Comparison of ENCODE assay signal across 18 cellular contexts in genomic region chr1:147534386-147534785, GRCh38. TPM values are rescaled to one million over a fixed set of nuclear protein-coding genes. Genes with fewer than 3 reads are reported as not detected.
DNase-seq lines count a peak whose midpoint lies in the region; ATAC-seq, FAIRE-seq and TF ChIP-seq lines count a peak whose summit lies in the region.
"Had no signal": no experiment of that assay in that cellular context is flagged by ENCODE, and none has a peak within 500 bp of the region (broad histone marks: within the 10 kb centered on the region; RNA-seq: fewer than 3 reads in every experiment).

No MANE protein-coding gene starts in this region.

- no peak overlapping the region for H2AK5ac ChIP-seq in mesendoderm (ENCODE audit: low read length)

- no peak for DNase-seq in astrocyte (ENCODE audit: low read depth)
- DNase-seq in mesendoderm: peak; percentile 44
- DNase-seq in NCI-H1092 treated with DMSO at 0.1 percent for 48 hours (lab: John Stamatoyannopoulos, UW): no peak
- no peak for DNase-seq in AG20443 (ENCODE audit: low spot score)
- no peak for DNase-seq in H54 (ENCODE audit: insufficient read length, low spot score)
- DNase-seq: activated CD4-positive, CD25-positive, alpha-beta regulatory T cell; activated CD8-positive, alpha-beta memory T cell treated with anti-CD3 and anti-CD28 coated beads for 24 hours; aorta; HFFc6; NCI-H1048; NCI-H2171; stimulated activated CD4-positive, alpha-beta T cell treated with anti-CD3 and anti-CD28 coated beads, Interleukin-4, amount 100 ng/mL, for 1 hour had no signal

- no peak overlapping the region for H3K4ac ChIP-seq in mesendoderm (ENCODE audit: low read depth, low read length)

- H3K4me1 Mint-ChIP-seq in astrocyte (ENCODE audit: low read depth, unreplicated experiment): peaks cover 20% of the 10 kb centered on the region

- H3K4me3 ChIP-seq in BLaER1 (peak overlapping the region; percentile 13; the same call in 1 of the 2 replicates), KMS-11 (IDR thresholded peaks at IDR 0.05; ENCODE audit: insufficient read depth, low read depth, low read length) (peak overlapping the region; percentile 30), astrocyte (ENCODE audit: insufficient read depth, low read depth, low read length) (no peak overlapping the region), mesendoderm (ENCODE audit: low read length) (no peak overlapping the region)

- H3K36me3 ChIP-seq in BLaER1: no peaks in the 10 kb centered on the region
- H3K36me3 ChIP-seq in KMS-11 (ENCODE audit: insufficient read depth): no peaks in the 10 kb centered on the region
- H3K36me3 ChIP-seq in astrocyte (ENCODE audit: insufficient read depth, low read length): no peaks in the 10 kb centered on the region
- H3K36me3 ChIP-seq in mesendoderm (ENCODE audit: control insufficient read depth, insufficient read depth, low read length): no peaks in the 10 kb centered on the region

- peak overlapping the region; percentile 18; the same call in 1 of the 2 replicates for H3K9ac ChIP-seq in BLaER1
- no peak overlapping the region for H3K9ac ChIP-seq in KMS-11
- H3K9ac ChIP-seq in astrocyte (ENCODE audit: low read length): no peak overlapping the region
- no peak overlapping the region for H3K9ac ChIP-seq in mesendoderm (ENCODE audit: low read length)

- H3K9me3 ChIP-seq in BLaER1 (no peaks in the 10 kb centered on the region), astrocyte (ENCODE audit: insufficient read depth, low read depth, low read length) (no peaks in the 10 kb centered on the region)

- H4K5ac ChIP-seq in mesendoderm (ENCODE audit: low read length): no peak overlapping the region

- H3K27me3 Mint-ChIP-seq in astrocyte (ENCODE audit: low read depth, unreplicated experiment): peaks cover 4% of the 10 kb centered on the region
- H3K27me3 Mint-ChIP-seq: activated T-helper 17 cell treated with anti-CD3 and anti-CD28 coated beads, Interleukin-2, amount 50 U/mL, for 72 hours had no signal

- TF ChIP-seq CTCF in KMS-11 (conservative IDR thresholded peaks at IDR 0.05; ENCODE audit: low read depth, low read length): no peak
- TF ChIP-seq CTCF in astrocyte (IDR thresholded peaks at IDR 0.05; ENCODE audit: insufficient read depth, low read depth, low read length): no peak

- H3K79me2 ChIP-seq in KMS-11 (ENCODE audit: insufficient read depth, low read depth) (no peaks in the 10 kb centered on the region), astrocyte (ENCODE audit: insufficient read depth, low read length) (no peaks in the 10 kb centered on the region), mesendoderm (ENCODE audit: control insufficient read depth, insufficient read depth, low read length) (no peaks in the 10 kb centered on the region)

- no peak overlapping the region for H3K27ac Mint-ChIP-seq in astrocyte (ENCODE audit: unreplicated experiment)
- H3K27ac Mint-ChIP-seq: activated T-helper 17 cell treated with anti-CD3 and anti-CD28 coated beads, Interleukin-2, amount 50 U/mL, for 72 hours; HFFc6; T-helper 1 cell treated with Interleukin-12 subunit alpha and Interleukin-12 subunit beta and Interleukin-4 antibody, amounts not matched to agents 30 μg/mL and 1 μg/mL, for 36 hours had no signal

- H3K56ac ChIP-seq in mesendoderm (ENCODE audit: low read length): no peak overlapping the region

- no peaks in the 10 kb centered on the region for H3K9me3 Mint-ChIP-seq in astrocyte (ENCODE audit: unreplicated experiment)
- H3K9me3 Mint-ChIP-seq: activated T-helper 17 cell treated with anti-CD3 and anti-CD28 coated beads, Interleukin-2, amount 50 U/mL, for 72 hours; HFFc6; T-helper 1 cell treated with Interleukin-12 subunit alpha and Interleukin-12 subunit beta and Interleukin-4 antibody, amounts not matched to agents 30 μg/mL and 1 μg/mL, for 36 hours had no signal

- H2BK5ac ChIP-seq in mesendoderm (ENCODE audit: low read length): no peak overlapping the region

- peaks cover 69% of the 10 kb centered on the region for H3K4me1 ChIP-seq in BLaER1
- H3K4me1 ChIP-seq in KMS-11 (ENCODE audit: low read depth, poor library complexity, severe bottlenecking): peaks cover 20% of the 10 kb centered on the region
- H3K4me1 ChIP-seq in astrocyte (ENCODE audit: insufficient read depth, low read length): peaks cover 13% of the 10 kb centered on the region
- peaks cover 6% of the 10 kb centered on the region for H3K4me1 ChIP-seq in mesendoderm (ENCODE audit: control insufficient read depth, low read depth, low read length)

- H3K79me1 ChIP-seq in mesendoderm (ENCODE audit: low read length): no peaks in the 10 kb centered on the region

- H2AFZ ChIP-seq in KMS-11 (ENCODE audit: low read depth) (0 out of 2 replicates have a peak overlapping the region, but pooled peaks have one; percentile 1), astrocyte (ENCODE audit: low read depth, low read length) (peak overlapping the region; percentile 48)

- ATAC-seq in GM18498 (IDR thresholded peaks at IDR 0.05; ENCODE audit: unreplicated experiment): no peak
- ATAC-seq: activated T-helper 17 cell treated with anti-CD3 and anti-CD28 coated beads, Interleukin-2, amount 50 U/mL, for 72 hours had no signal

- H3K27me3 ChIP-seq in BLaER1: no peaks in the 10 kb centered on the region
- H3K27me3 ChIP-seq in KMS-11 (ENCODE audit: insufficient read depth, low read depth): no peaks in the 10 kb centered on the region
- H3K27me3 ChIP-seq in astrocyte (ENCODE audit: insufficient read depth, low read length): no peaks in the 10 kb centered on the region
- no peaks in the 10 kb centered on the region for H3K27me3 ChIP-seq in mesendoderm (ENCODE audit: insufficient read depth, low read length, poor library complexity)

- H3K36me3 Mint-ChIP-seq in astrocyte (ENCODE audit: low read depth, unreplicated experiment): no peaks in the 10 kb centered on the region

- no peak for TF ChIP-seq POLR2A in H54 (IDR thresholded peaks at IDR 0.05; ENCODE audit: low read depth, low read length)

- H4K20me1 ChIP-seq in BLaER1: no peaks in the 10 kb centered on the region
- H4K20me1 ChIP-seq in KMS-11 (ENCODE audit: insufficient read depth): no peaks in the 10 kb centered on the region
- H4K20me1 ChIP-seq in astrocyte (ENCODE audit: insufficient read depth, low read length): no peaks in the 10 kb centered on the region

- H3K23ac ChIP-seq in mesendoderm (ENCODE audit: low read length): no peak overlapping the region

- no peak overlapping the region for H3K4me3 Mint-ChIP-seq in astrocyte (ENCODE audit: unreplicated experiment)
- H3K4me3 Mint-ChIP-seq: activated T-helper 17 cell treated with anti-CD3 and anti-CD28 coated beads, Interleukin-2, amount 50 U/mL, for 72 hours; HFFc6; T-helper 1 cell treated with Interleukin-12 subunit alpha and Interleukin-12 subunit beta and Interleukin-4 antibody, amounts not matched to agents 30 μg/mL and 1 μg/mL, for 36 hours had no signal

- no peak overlapping the region for H3K18ac ChIP-seq in mesendoderm (ENCODE audit: low read length)

- FAIRE-seq in astrocyte (lab: Jason Lieb, UNC) (no peak), H54 (lab: Jason Lieb, UNC) (no peak)

- H3K27ac ChIP-seq in BLaER1: peak overlapping the region; percentile 57
- H3K27ac ChIP-seq in KMS-11: no peak overlapping the region
- no peak overlapping the region for H3K27ac ChIP-seq in astrocyte (ENCODE audit: low read depth, low read length)
- H3K27ac ChIP-seq in mesendoderm (ENCODE audit: low read depth, low read length): no peak overlapping the region
- H3K27ac ChIP-seq: epithelial cell of prostate had no signal

- no peak overlapping the region for H2BK15ac ChIP-seq in mesendoderm (replicated peaks; ENCODE audit: low read depth)

- H4K8ac ChIP-seq in mesendoderm (ENCODE audit: low read depth, low read length): no peak overlapping the region

- H3K4me2 ChIP-seq in BLaER1 (peak overlapping the region; percentile 69), KMS-11 (peak overlapping the region; percentile 4; the same call in 1 of the 2 replicates), astrocyte (ENCODE audit: low read length) (no peak overlapping the region), mesendoderm (ENCODE audit: low read length) (no peak overlapping the region)

- H2BK120ac ChIP-seq in mesendoderm (ENCODE audit: low read depth, low read length): no peak overlapping the region

- WGBS in mesendoderm (ENCODE audit: extremely low coverage, insufficient coverage, low lambda C conversion rate): no CpG with 5 or more reads among the region's 3 CpGs

RNA-seq across cellular contexts. Expression of gene BCL9, which starts 6.9 kb away (rescaled TPM):
- total RNA-seq in astrocyte: 30.0 and 30.5 TPM in 2 replicates
- polyA plus RNA-seq in mesendoderm (2013, experiment 1 of 2): 35.3 TPM
- 36.2 TPM for polyA plus RNA-seq in mesendoderm (2013, experiment 2 of 2)

Comparison
In these comparisons a context has a peak if more than half of its experiments do, and no peak if none do; other contexts are left out.
1. H3K4me2 ChIP-seq: peak in BLaER1 (single experiment) and KMS-11 (single experiment); none in astrocyte (single experiment) and mesendoderm (single experiment).
2. H3K4me3 ChIP-seq: peak in BLaER1 (single experiment) and KMS-11 (single experiment); none in astrocyte (single experiment) and mesendoderm (single experiment).